Comparison of ENCODE assay signal across 28 cellular contexts in the genomic region with DNA sequence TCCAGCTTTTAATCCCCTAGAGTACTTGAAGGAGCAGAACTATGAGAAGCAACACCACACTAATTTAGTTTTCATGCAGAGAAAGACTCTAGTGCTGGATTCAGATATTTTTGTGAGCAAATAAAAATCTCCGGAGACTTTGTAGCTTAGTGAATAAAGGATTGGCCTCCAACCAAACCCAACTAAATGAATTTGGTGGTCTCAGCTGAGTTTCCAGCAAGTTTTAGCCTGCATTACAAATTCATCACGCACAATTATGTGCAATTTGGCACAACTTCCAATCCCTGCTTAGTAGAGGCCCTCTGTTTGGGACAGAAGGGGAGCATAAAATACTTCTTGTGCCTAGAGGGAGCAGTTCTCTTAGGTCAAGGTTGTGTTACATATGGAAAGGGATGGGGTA.
"Had no signal": no experiment of that assay in that cellular context is flagged by ENCODE, and none has a peak within 500 bp of the region (broad histone marks: within the 10 kb centered on the region; RNA-seq: fewer than 3 reads in every experiment).

No MANE protein-coding gene starts in this region.

- H3K4me3 Mint-ChIP-seq: activated CD4-positive, alpha-beta memory T cell treated with anti-CD3 and anti-CD28 coated beads, Interleukin-2, amount 10 ng/mL, durations not matched to agents 7 days and 5 days; activated CD4-positive, alpha-beta T cell treated with anti-CD3 and anti-CD28 coated beads for 36 hours; activated naive CD4-positive, alpha-beta T cell treated with anti-CD3 and anti-CD28 coated beads, Interleukin-2, amount 10 ng/mL, durations not matched to agents 7 days and 5 days; activated naive CD8-positive, alpha-beta T cell treated with anti-CD3 and anti-CD28 coated beads for 36 hours; central memory CD8-positive, alpha-beta T cell had no signal

- H3K4me2 ChIP-seq: SK-N-SH had no signal

- H3K9me3 ChIP-seq: breast epithelium, SK-N-SH had no signal

- H3K27me3 Mint-ChIP-seq: activated CD4-positive, alpha-beta memory T cell treated with anti-CD3 and anti-CD28 coated beads, Interleukin-2, amount 10 ng/mL, durations not matched to agents 7 days and 5 days; activated naive CD4-positive, alpha-beta T cell treated with anti-CD3 and anti-CD28 coated beads, Interleukin-2, amount 10 ng/mL, durations not matched to agents 7 days and 5 days; central memory CD8-positive, alpha-beta T cell had no signal

- H3K4me1 ChIP-seq: breast epithelium had no signal

- H3K27me3 ChIP-seq: breast epithelium had no signal

- DNase-seq: activated CD4-positive, alpha-beta memory T cell treated with anti-CD3 and anti-CD28 coated beads, Interleukin-2, amount 10 ng/mL, durations not matched to agents 7 days and 5 days; activated CD4-positive, alpha-beta T cell treated with anti-CD3 and anti-CD28 coated beads for 36 hours; activated CD4-positive, alpha-beta T cell treated with anti-CD3 and anti-CD28 coated beads, Interleukin-2, amount 50 U/mL, for 1 hour; activated gamma-delta T cell treated with Interleukin-2 at 50 U/mL for 16 hours; activated naive CD4-positive, alpha-beta T cell treated with anti-CD3 and anti-CD28 coated beads, Interleukin-2, amount 10 ng/mL, durations not matched to agents 7 days and 5 days; activated naive CD8-positive, alpha-beta T cell treated with anti-CD3 and anti-CD28 coated beads for 36 hours; activated T-cell treated with anti-CD3 and anti-CD28 coated beads for 4 hours; activated T-cell treated with anti-CD3 and anti-CD28 coated beads, Interleukin-2, amount 50 U/mL, for 48 hours; KBM-7; NCI-H1092; NCI-H1436; NCI-H1694 treated with DMSO at 0.1 percent for 48 hours; NCI-H2029 treated with DMSO at 0.1 percent for 48 hours; NCI-H2171 treated with DMSO at 0.1 percent for 48 hours; NCI-H226; NCI-H510A; NCI-H526 treated with DMSO at 0.1 percent for 48 hours; NCI-H82; OCI-M1; RPMI8226; SK-N-SH; T-helper 1 cell; WERI-Rb-1 had no signal

- H3K36me3 Mint-ChIP-seq: activated naive CD4-positive, alpha-beta T cell treated with anti-CD3 and anti-CD28 coated beads, Interleukin-2, amount 10 ng/mL, durations not matched to agents 7 days and 5 days; activated naive CD8-positive, alpha-beta T cell treated with anti-CD3 and anti-CD28 coated beads for 36 hours had no signal

- H3K9ac ChIP-seq: SK-N-SH had no signal

- H3K4me1 Mint-ChIP-seq: activated CD4-positive, alpha-beta memory T cell treated with anti-CD3 and anti-CD28 coated beads, Interleukin-2, amount 10 ng/mL, durations not matched to agents 7 days and 5 days; activated CD4-positive, alpha-beta T cell treated with anti-CD3 and anti-CD28 coated beads for 36 hours; activated naive CD4-positive, alpha-beta T cell treated with anti-CD3 and anti-CD28 coated beads, Interleukin-2, amount 10 ng/mL, durations not matched to agents 7 days and 5 days; activated naive CD8-positive, alpha-beta T cell treated with anti-CD3 and anti-CD28 coated beads for 36 hours; central memory CD8-positive, alpha-beta T cell had no signal

- H3K4me3 ChIP-seq: breast epithelium had no signal

- H3K27ac ChIP-seq: breast epithelium, WERI-Rb-1 had no signal

- H3K27ac Mint-ChIP-seq: activated CD4-positive, alpha-beta memory T cell treated with anti-CD3 and anti-CD28 coated beads, Interleukin-2, amount 10 ng/mL, durations not matched to agents 7 days and 5 days; activated CD4-positive, alpha-beta T cell treated with anti-CD3 and anti-CD28 coated beads for 36 hours; activated naive CD4-positive, alpha-beta T cell treated with anti-CD3 and anti-CD28 coated beads, Interleukin-2, amount 10 ng/mL, durations not matched to agents 7 days and 5 days; activated naive CD8-positive, alpha-beta T cell treated with anti-CD3 and anti-CD28 coated beads for 36 hours; activated T-helper 2 cell treated with anti-CD3 and anti-CD28 coated beads, Interferon-gamma antibody, Interleukin-2, Interleukin-4, amounts not matched to agents 10 μg/mL and 5 μg/mL and 100 μg/mL, durations not matched to agents 14 hours and 24 hours and 36 hours had no signal

- H3K9me3 Mint-ChIP-seq: activated CD4-positive, alpha-beta memory T cell treated with anti-CD3 and anti-CD28 coated beads, Interleukin-2, amount 10 ng/mL, durations not matched to agents 7 days and 5 days; activated naive CD4-positive, alpha-beta T cell treated with anti-CD3 and anti-CD28 coated beads, Interleukin-2, amount 10 ng/mL, durations not matched to agents 7 days and 5 days; activated naive CD8-positive, alpha-beta T cell treated with anti-CD3 and anti-CD28 coated beads for 36 hours; activated T-helper 2 cell treated with anti-CD3 and anti-CD28 coated beads, Interferon-gamma antibody, Interleukin-2, Interleukin-4, amounts not matched to agents 10 μg/mL and 5 μg/mL and 100 μg/mL, durations not matched to agents 14 hours and 24 hours and 36 hours; central memory CD8-positive, alpha-beta T cell had no signal

- H3K36me3 ChIP-seq: breast epithelium, WERI-Rb-1 had no signal

- ATAC-seq: activated CD4-positive, alpha-beta T cell treated with anti-CD3 and anti-CD28 coated beads for 36 hours; Panc1; Right ventricle myocardium inferior had no signal
